Comparison of ENCODE assay signal across 1 cellular context in the genomic region with DNA sequence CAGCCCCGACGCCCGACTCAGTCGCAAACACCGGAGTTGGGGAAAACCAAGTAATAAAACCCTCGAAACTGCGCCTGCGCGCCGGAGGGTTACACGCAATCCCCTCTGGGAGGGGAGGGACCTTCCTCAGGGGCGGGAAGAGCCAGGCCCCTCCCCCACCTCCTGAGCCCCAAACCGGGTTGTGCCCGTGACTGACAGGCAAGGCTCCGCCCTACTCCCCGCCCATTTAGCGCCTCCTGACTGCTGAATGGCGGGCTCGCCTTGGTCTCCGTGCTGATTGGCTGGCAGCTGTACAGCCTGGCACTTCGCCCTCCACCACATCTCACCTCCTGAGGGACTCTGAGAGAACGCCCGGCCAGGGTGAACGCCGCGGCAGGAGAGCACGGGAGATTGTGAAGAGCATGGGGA.
TF ChIP-seq lines count a peak whose summit lies in the region.

A gene (plus strand): TSS at position 332 of the 408 bp plus-strand sequence. CDS start 1,425 bp downstream, outside the sequence.

TF ChIP-seq in SK-N-SH treated with all-trans-retinoic acid at 6 μM for 48 hours, 23 proteins besides CTCF, POLR2A, EP300 and RAD21 (continued from another document):
- TF ChIP-seq, protein P1, sequence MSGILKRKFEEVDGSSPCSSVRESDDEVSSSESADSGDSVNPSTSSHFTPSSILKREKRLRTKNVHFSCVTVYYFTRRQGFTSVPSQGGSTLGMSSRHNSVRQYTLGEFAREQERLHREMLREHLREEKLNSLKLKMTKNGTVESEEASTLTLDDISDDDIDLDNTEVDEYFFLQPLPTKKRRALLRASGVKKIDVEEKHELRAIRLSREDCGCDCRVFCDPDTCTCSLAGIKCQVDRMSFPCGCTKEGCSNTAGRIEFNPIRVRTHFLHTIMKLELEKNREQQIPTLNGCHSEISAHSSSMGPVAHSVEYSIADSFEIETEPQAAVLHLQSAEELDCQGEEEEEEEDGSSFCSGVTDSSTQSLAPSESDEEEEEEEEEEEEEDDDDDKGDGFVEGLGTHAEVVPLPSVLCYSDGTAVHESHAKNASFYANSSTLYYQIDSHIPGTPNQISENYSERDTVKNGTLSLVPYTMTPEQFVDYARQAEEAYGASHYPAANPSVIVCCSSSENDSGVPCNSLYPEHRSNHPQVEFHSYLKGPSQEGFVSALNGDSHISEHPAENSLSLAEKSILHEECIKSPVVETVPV (CRISPR knock-in tag; IDR thresholded peaks at IDR 0.05) = no peak
- no peak for TF ChIP-seq TOX (CRISPR knock-in tag; IDR thresholded peaks at IDR 0.05; ENCODE audit: borderline replicate concordance)
- TF ChIP-seq, protein P2, sequence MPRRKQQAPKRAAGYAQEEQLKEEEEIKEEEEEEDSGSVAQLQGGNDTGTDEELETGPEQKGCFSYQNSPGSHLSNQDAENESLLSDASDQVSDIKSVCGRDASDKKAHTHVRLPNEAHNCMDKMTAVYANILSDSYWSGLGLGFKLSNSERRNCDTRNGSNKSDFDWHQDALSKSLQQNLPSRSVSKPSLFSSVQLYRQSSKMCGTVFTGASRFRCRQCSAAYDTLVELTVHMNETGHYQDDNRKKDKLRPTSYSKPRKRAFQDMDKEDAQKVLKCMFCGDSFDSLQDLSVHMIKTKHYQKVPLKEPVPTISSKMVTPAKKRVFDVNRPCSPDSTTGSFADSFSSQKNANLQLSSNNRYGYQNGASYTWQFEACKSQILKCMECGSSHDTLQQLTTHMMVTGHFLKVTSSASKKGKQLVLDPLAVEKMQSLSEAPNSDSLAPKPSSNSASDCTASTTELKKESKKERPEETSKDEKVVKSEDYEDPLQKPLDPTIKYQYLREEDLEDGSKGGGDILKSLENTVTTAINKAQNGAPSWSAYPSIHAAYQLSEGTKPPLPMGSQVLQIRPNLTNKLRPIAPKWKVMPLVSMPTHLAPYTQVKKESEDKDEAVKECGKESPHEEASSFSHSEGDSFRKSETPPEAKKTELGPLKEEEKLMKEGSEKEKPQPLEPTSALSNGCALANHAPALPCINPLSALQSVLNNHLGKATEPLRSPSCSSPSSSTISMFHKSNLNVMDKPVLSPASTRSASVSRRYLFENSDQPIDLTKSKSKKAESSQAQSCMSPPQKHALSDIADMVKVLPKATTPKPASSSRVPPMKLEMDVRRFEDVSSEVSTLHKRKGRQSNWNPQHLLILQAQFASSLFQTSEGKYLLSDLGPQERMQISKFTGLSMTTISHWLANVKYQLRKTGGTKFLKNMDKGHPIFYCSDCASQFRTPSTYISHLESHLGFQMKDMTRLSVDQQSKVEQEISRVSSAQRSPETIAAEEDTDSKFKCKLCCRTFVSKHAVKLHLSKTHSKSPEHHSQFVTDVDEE (CRISPR knock-in tag; IDR thresholded peaks at IDR 0.05) = no peak
- TF ChIP-seq ZNF8 (CRISPR knock-in tag; IDR thresholded peaks at IDR 0.05) = no peak
- no peak for TF ChIP-seq SNAI2 (CRISPR knock-in tag; IDR thresholded peaks at IDR 0.05)
- TF ChIP-seq ZFP3 (CRISPR knock-in tag; IDR thresholded peaks at IDR 0.05) = no peak
- TF ChIP-seq ZNF565 (CRISPR knock-in tag; conservative IDR thresholded peaks at IDR 0.05; ENCODE audit: low read depth) = no peak
- TF ChIP-seq, protein P3, sequence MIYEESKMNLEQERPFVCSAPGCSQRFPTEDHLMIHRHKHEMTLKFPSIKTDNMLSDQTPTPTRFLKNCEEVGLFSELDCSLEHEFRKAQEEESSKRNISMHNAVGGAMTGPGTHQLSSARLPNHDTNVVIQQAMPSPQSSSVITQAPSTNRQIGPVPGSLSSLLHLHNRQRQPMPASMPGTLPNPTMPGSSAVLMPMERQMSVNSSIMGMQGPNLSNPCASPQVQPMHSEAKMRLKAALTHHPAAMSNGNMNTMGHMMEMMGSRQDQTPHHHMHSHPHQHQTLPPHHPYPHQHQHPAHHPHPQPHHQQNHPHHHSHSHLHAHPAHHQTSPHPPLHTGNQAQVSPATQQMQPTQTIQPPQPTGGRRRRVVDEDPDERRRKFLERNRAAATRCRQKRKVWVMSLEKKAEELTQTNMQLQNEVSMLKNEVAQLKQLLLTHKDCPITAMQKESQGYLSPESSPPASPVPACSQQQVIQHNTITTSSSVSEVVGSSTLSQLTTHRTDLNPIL (CRISPR knock-in tag; IDR thresholded peaks at IDR 0.05; ENCODE audit: low read depth) = no peak
- TF ChIP-seq GLIS3 (CRISPR knock-in tag; IDR thresholded peaks at IDR 0.05) = no peak
- TF ChIP-seq, protein P4, sequence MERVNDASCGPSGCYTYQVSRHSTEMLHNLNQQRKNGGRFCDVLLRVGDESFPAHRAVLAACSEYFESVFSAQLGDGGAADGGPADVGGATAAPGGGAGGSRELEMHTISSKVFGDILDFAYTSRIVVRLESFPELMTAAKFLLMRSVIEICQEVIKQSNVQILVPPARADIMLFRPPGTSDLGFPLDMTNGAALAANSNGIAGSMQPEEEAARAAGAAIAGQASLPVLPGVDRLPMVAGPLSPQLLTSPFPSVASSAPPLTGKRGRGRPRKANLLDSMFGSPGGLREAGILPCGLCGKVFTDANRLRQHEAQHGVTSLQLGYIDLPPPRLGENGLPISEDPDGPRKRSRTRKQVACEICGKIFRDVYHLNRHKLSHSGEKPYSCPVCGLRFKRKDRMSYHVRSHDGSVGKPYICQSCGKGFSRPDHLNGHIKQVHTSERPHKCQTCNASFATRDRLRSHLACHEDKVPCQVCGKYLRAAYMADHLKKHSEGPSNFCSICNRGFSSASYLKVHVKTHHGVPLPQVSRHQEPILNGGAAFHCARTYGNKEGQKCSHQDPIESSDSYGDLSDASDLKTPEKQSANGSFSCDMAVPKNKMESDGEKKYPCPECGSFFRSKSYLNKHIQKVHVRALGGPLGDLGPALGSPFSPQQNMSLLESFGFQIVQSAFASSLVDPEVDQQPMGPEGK (CRISPR knock-in tag; IDR thresholded peaks at IDR 0.05; ENCODE audit: borderline replicate concordance) = no peak
- no peak for TF ChIP-seq ESRRG (CRISPR knock-in tag; IDR thresholded peaks at IDR 0.05)
- TF ChIP-seq ZNF70 (CRISPR knock-in tag; IDR thresholded peaks at IDR 0.05) = no peak
- TF ChIP-seq ARNTL (CRISPR knock-in tag; IDR thresholded peaks at IDR 0.05; ENCODE audit: borderline replicate concordance, low read depth) = no peak
- no peak for TF ChIP-seq TCF4 (CRISPR knock-in tag; IDR thresholded peaks at IDR 0.05; ENCODE audit: borderline replicate concordance)
